In the genomic region with DNA sequence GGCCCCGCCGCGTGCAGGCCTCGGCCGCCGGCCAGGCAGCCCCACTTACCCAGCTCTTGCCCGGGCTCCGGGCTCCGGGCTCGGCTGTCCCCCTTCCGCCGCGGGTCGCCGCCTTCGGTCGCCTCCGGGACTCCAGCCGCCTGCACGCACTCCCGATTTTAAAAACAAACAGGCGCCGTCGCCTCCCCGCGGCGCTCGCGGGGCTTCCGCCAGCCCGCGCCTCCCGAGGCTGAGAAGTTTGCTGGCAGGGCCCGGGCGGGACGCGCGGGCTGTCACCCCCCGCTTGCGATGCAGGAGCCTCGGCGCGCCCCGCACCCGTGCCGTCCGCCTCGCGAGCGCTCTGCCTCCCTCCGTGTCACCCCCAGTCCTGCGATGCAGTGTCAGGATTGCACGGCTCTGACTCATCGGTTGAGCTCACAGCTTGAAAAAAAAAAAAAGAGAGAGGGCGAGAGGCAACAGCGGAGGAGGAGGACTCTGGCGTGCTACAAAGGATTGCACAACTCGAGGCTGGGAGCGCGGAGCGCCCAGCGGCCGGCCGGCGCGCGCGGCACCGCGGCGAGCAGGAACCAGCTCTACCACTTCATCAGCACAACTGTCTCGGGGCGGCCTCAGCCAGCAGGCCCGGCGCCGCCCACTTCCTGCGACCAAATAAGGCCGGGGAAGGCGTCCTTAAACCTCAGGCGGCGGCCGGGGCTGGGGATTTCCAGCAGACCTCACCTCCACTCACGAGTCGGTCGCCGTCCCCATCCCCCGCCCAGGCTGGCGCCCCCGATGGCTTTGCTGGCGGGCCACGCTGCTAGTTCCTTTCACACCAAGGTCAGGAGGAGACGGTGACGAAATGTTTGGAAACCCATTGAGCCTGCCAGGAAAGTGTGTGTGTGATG, we compare ENCODE assay signal across 8 cellular contexts. TPM values are rescaled to one million over a fixed set of nuclear protein-coding genes. Genes with fewer than 3 reads are reported as not detected.
DNase-seq lines count a peak whose midpoint lies in the region; ATAC-seq and TF ChIP-seq lines count a peak whose summit lies in the region.

No MANE protein-coding gene starts in this region.

- H3K36me3 ChIP-seq in BJ (ENCODE audit: control insufficient read depth, insufficient read depth, low read length): 0 out of 2 replicates have a peak, but pooled peaks cover 1% of the 10 kb centered on the region

- TF ChIP-seq CTCF in BJ (IDR thresholded peaks at IDR 0.05; ENCODE audit: insufficient read depth, low read depth, low read length): no peak

- no peaks in the 10 kb centered on the region for H3K27me3 ChIP-seq in BJ (ENCODE audit: control insufficient read depth, insufficient read depth, low read length)

- POLR2A ChIA-PET in BJ (lab: Charles Lee): interaction anchor here (0.5 to 1.0 kb wide), 6 partner anchors 19 to 966 kb away, joined by 3 to 10 read pairs (median 4); a partner anchor contains a TSS

- ATAC-seq in HG03432 (IDR thresholded peaks at IDR 0.05; ENCODE audit: unreplicated experiment): peak; percentile 65

- DNase-seq in BJ (ENCODE audit: low read depth) (peak; percentile 98), GM19238 (ENCODE audit: insufficient read length, low spot score) (peak; percentile 88), NCI-H460 (ENCODE audit: extremely low read depth, low read depth) (peak; percentile 97), cerebellar nuclear complex (lab: John Stamatoyannopoulos, UW) (peak; percentile 46 to 47), kidney glomerular epithelial cell (lab: John Stamatoyannopoulos, UW) (peak; percentile 97)
- DNase-seq in activated CD4-positive, alpha-beta T cell treated with anti-CD3 and anti-CD28 coated beads for 1 hour: peak; percentile 94
- peak; percentile 99 for DNase-seq in stimulated activated CD4-positive, alpha-beta T cell treated with anti-CD3 and anti-CD28 coated beads, Interleukin-15, amount 100 ng/mL, for 24 hours

- peak overlapping the region; percentile 69 for H3K4me3 ChIP-seq in BJ (ENCODE audit: low read depth, low read length)

- CTCF ChIA-PET in BJ (lab: Yijun Ruan, JAX): interaction anchor here (0.7 to 3.1 kb wide), 11 partner anchors 11 to 67 kb away, joined by 3 to 23 read pairs (median 4); no protein-coding TSS in a partner anchor

RNA-seq across cellular contexts. Expression of a gene that starts 45.8 kb away (rescaled TPM):
- 8.8 and 11.6 TPM in 2 replicates for polyA plus RNA-seq in BJ (2011; rRNA removed)
- polyA minus RNA-seq in BJ (2011; rRNA and poly(A)+ RNA removed): 4.2 and 6.0 TPM in 2 replicates
- 72.9 and 78.4 TPM in 2 replicates for total RNA-seq in NCI-H460 (2014; rRNA removed; shearing (Covaris generic))
- 128 and 155 TPM in 2 replicates for polyA plus RNA-seq in NCI-H460 (2014; cell fraction: nucleus; rRNA removed)

Comparison
In these comparisons a context has a peak if more than half of its experiments do, and no peak if none do; other contexts are left out.
1. Peak in every context shown above with its lines: DNase-seq, ATAC-seq and H3K4me3 ChIP-seq.
2. DNase-seq: peak in every context shown above with its lines; median percentile 99 in stimulated activated CD4-positive, alpha-beta T cell treated with anti-CD3 and anti-CD28 coated beads, Interleukin-15, amount 100 ng/mL, for 24 hours; 98 in BJ; 97 in NCI-H460; 97 in kidney glomerular epithelial cell; 94 in activated CD4-positive, alpha-beta T cell treated with anti-CD3 and anti-CD28 coated beads for 1 hour; 88 in GM19238; 46 in cerebellar nuclear complex.